23 cellular contexts compared by ENCODE assay signal in the genomic region with DNA sequence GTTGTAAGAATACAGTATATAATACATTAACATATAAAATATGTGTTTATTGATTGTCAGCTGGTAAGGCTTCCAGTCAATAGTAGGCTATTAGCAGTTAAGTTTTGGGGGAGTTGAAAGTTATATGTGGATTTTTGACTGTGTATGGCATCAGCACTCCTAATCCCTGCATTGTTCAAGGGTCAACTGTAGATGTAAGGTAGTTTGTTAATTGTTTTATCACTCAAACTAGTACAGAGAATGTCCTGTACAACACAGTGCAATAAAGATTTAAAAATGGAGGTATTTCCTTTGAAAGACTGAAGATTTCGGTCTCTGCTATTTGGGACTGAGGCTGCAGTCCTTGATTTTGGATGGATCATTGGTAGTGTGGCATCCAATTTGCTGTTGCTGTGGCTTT.
DNase-seq lines count a peak whose midpoint lies in the region; ATAC-seq, FAIRE-seq and TF ChIP-seq lines count a peak whose summit lies in the region.
"Had no signal": no experiment of that assay in that cellular context is flagged by ENCODE, and none has a peak within 500 bp of the region (broad histone marks: within the 10 kb centered on the region; RNA-seq: fewer than 3 reads in every experiment).

No MANE protein-coding gene starts in this region.

- no peaks in the 10 kb centered on the region for H3K9me3 ChIP-seq in transverse colon
- H3K9me3 ChIP-seq: A549 had no signal

- intact Hi-C loops in left colon (cut with DNase I, micrococcal nuclease): no loop called here
- intact Hi-C loops in transverse colon (cut with DNase I; ENCODE audit: low total_unique reads): no loop called here

- TF ChIP-seq CTCF in transverse colon (IDR thresholded peaks at IDR 0.05): no peak

- peak; percentile 28 for FAIRE-seq in colon (lab: Jason Lieb, UNC)
- FAIRE-seq: A549, GM12878, GM12892, GM18507, GM19239 had no signal

- 17 to 45% methylated on average over 1 of the region's 1 CpG for WGBS in transverse colon (ENCODE audit: low coverage in 1 of 2), 2 donors

- TF ChIP-seq POLR2A in transverse colon (IDR thresholded peaks at IDR 0.05): no peak

- no peak overlapping the region for H3K4me3 ChIP-seq in transverse colon
- H3K4me3 ChIP-seq: A549; BLaER1 treated with 17β-estradiol and CSF1 and Interleukin-3, amounts not matched to agents 10 nM and 100 nM; GM12878 had no signal

- H3K4me1 ChIP-seq in transverse colon: peaks cover 0 to 41% (median 10%) of the 10 kb centered on the region in 4 donors
- H3K4me1 ChIP-seq: A549 had no signal

- ATAC-seq in left colon (peak; percentile 77), GM18870 (IDR thresholded peaks at IDR 0.05; ENCODE audit: unreplicated experiment) (no peak)
- no peak for ATAC-seq in activated CD4-positive, CD25-positive, alpha-beta regulatory T cell treated with anti-CD3 and anti-CD28 coated beads, Interleukin-2, amount 50 U/mL, for 24 hours
- ATAC-seq: A549; CD8-positive, alpha-beta T cell; GM12878 had no signal

- H3K27ac ChIP-seq in transverse colon: peak overlapping the region; percentile 17 to 67 (median 57)
- H3K27ac ChIP-seq: 22Rv1; A549; BLaER1 treated with 17β-estradiol and CSF1 and Interleukin-3, amounts not matched to agents 10 nM and 100 nM; C4-2B had no signal

- H3K36me3 ChIP-seq in transverse colon: no peaks in the 10 kb centered on the region
- H3K36me3 ChIP-seq: BLaER1 treated with 17β-estradiol and CSF1 and Interleukin-3, amounts not matched to agents 10 nM and 100 nM had no signal

- in situ Hi-C loops in transverse colon (cut with MboI; ENCODE audit: low pct_ligation_motif_present in 1 of 4, low pct_unique_long_range_greater_than_20kb in 1 of 4, low sequenced_read_pairs in 3 of 4): no loop called here

- no peak for TF ChIP-seq EP300 in transverse colon (IDR thresholded peaks at IDR 0.05; ENCODE audit: low read depth)

- DNase-seq in left colon (no peak), transverse colon (no peak)
- DNase-seq: AML-193; CD4-positive, alpha-beta T cell; CD8-positive, alpha-beta T cell; DMS 273 treated with DMSO at 0.1 percent for 48 hours; DMS153; DMS53; DMS79; DND-41; EL; GDM1 had no signal

- H3K27me3 ChIP-seq in transverse colon: no peaks in the 10 kb centered on the region
- H3K27me3 ChIP-seq: BLaER1 treated with 17β-estradiol and CSF1 and Interleukin-3, amounts not matched to agents 10 nM and 100 nM had no signal
